16 cellular contexts compared by ENCODE assay signal in genomic region chr2:182345384-182345783, GRCh38.
DNase-seq lines count a peak whose midpoint lies in the region; FAIRE-seq and TF ChIP-seq lines count a peak whose summit lies in the region.
"Had no signal": no experiment of that assay in that cellular context is flagged by ENCODE, and none has a peak within 500 bp of the region (broad histone marks: within the 10 kb centered on the region; RNA-seq: fewer than 3 reads in every experiment).

No MANE protein-coding gene starts in this region.

- TF ChIP-seq EP300 in H1 (IDR thresholded peaks at IDR 0.05; ENCODE audit: borderline replicate concordance in 1 of 2, low read depth in 2 of 2, low read length in 2 of 2) = no peak

- no peak overlapping the region for H3K18ac ChIP-seq in H1 (ENCODE audit: extremely low read depth, low read length)

- WGBS in H1 (ENCODE audit: extremely low coverage in 1 of 2, insufficient coverage in 1 of 2, insufficient read length in 1 of 2, insufficient replicate concordance in 2 of 2, low coverage in 1 of 2, low lambda C conversion rate in 2 of 2, missing lambda C conversion rate in 1 of 2), 2 experiments = 90% methylated on average over 3 of the region's 3 CpGs; no CpG with 5 or more reads in 1 of the 2 experiments

- H3K36me3 ChIP-seq in H1 (ENCODE audit: control insufficient read depth in 2 of 4, insufficient read depth in 4 of 4, low read length in 3 of 4) = no peaks in the 10 kb centered on the region
- no peaks in the 10 kb centered on the region for H3K36me3 ChIP-seq in osteoblast (ENCODE audit: insufficient read depth, low read length)

- CTCF ChIA-PET in H1 (lab: Charles Lee; ENCODE audit: partially characterized antibody) = no interaction called here

- no peak overlapping the region for H3K23ac ChIP-seq in H1 (ENCODE audit: insufficient read length)

- no peak overlapping the region for H3K14ac ChIP-seq in H1 (ENCODE audit: insufficient read length)

- H2BK12ac ChIP-seq in H1 (ENCODE audit: low read depth, low read length) = no peak overlapping the region

- no peak overlapping the region for H4K91ac ChIP-seq in H1 (replicated peaks; ENCODE audit: insufficient read length, low read length)

- H3K56ac ChIP-seq in H1 (replicated peaks; ENCODE audit: insufficient read length, low read depth, low read length) = no peak overlapping the region

- POLR2A ChIA-PET in H1 (lab: Charles Lee; ENCODE audit: partially characterized antibody) = no interaction called here

- no peaks in the 10 kb centered on the region for H3K79me1 ChIP-seq in H1 (ENCODE audit: low read depth, low read length)

- H3K9me3 ChIP-seq in H1 (ENCODE audit: insufficient read depth in 2 of 2, low read depth in 1 of 2, low read length in 1 of 2) (no peaks in the 10 kb centered on the region), osteoblast (ENCODE audit: low read depth, low read length) (no peaks in the 10 kb centered on the region)

- no peaks in the 10 kb centered on the region for H3K27me3 Mint-ChIP-seq in neural crest cell (ENCODE audit: low read depth)

- H3K4me1 Mint-ChIP-seq in neural crest cell = peaks cover 9% of the 10 kb centered on the region
- H3K4me1 Mint-ChIP-seq: CD4-positive, alpha-beta memory T cell had no signal

- peaks cover 0 to 2% (median 0%) of the 10 kb centered on the region in 4 experiments; a peak in 1 of 7 replicates for H3K4me1 ChIP-seq in H1 (replicated peaks in 1 of 4; ENCODE audit: control insufficient read depth in 3 of 4, insufficient read depth in 4 of 4, low read length in 3 of 4)
- H3K4me1 ChIP-seq in osteoblast (ENCODE audit: insufficient read depth, low read length) = no peaks in the 10 kb centered on the region

- no peak overlapping the region for H3K4me3 ChIP-seq in H1 (ENCODE audit: extremely low read depth in 1 of 4, insufficient read depth in 2 of 4, low read depth in 3 of 4, low read length in 4 of 4)
- H3K4me3 ChIP-seq in osteoblast (ENCODE audit: insufficient read depth, low read length) = no peak overlapping the region
- H3K4me3 ChIP-seq: GM23248 had no signal

- H2BK15ac ChIP-seq in H1 (ENCODE audit: low read length) = no peak overlapping the region

- DNase-seq in H1 (ENCODE audit: low read depth in 1 of 2, low spot score in 2 of 2) = no peak
- no peak for DNase-seq in neural crest cell (ENCODE audit: low read depth, low spot score)
- no peak for DNase-seq in osteoblast (ENCODE audit: insufficient read length, low spot score, missing footprints)
- no peak for DNase-seq in stimulated activated CD4-positive, alpha-beta T cell treated with anti-CD3 and anti-CD28 coated beads, Interleukin-12 subunit alpha, Interleukin-12 subunit beta, amount 100 ng/mL, for 4 hours
- no peak for DNase-seq in stimulated activated CD4-positive, alpha-beta T cell treated with anti-CD3 and anti-CD28 coated beads, Interleukin-15, amount 100 ng/mL, for 24 hours
- DNase-seq in LoVo (ENCODE audit: low spot score) = no peak
- DNase-seq: C1 segment of cervical spinal cord; Calu3; CD4-positive, alpha-beta memory T cell; COR-L47; DMS53; DMS79 treated with DMSO at 0.1 percent for 48 hours; GM23248; H9 had no signal

- H3K4me2 ChIP-seq in H1 (ENCODE audit: insufficient read depth in 1 of 2, low read depth in 2 of 2, low read length in 2 of 2) (no peak overlapping the region), osteoblast (ENCODE audit: insufficient read depth, low read length) (no peak overlapping the region)

- H3K27ac Mint-ChIP-seq in neural crest cell (ENCODE audit: unreplicated experiment) = peak overlapping the region; percentile 7
- H3K27ac Mint-ChIP-seq: CD4-positive, alpha-beta memory T cell; H9 had no signal

- no peak overlapping the region for H3K4ac ChIP-seq in H1 (replicated peaks; ENCODE audit: insufficient read length, low read depth, low read length)

- no peak for FAIRE-seq in H1 (lab: Jason Lieb, UNC)
- FAIRE-seq: G401.6, GM12892 had no signal

- H3K9ac ChIP-seq in H1 (replicated peaks in 1 of 4; ENCODE audit: extremely low read depth in 1 of 4, low read depth in 3 of 4, low read length in 3 of 4) = no peak overlapping the region
- H3K9ac ChIP-seq: GM23248 had no signal

- H3K79me2 ChIP-seq in H1 (ENCODE audit: control insufficient read depth in 1 of 2, insufficient read depth in 2 of 2, low read length in 2 of 2) = no peaks in the 10 kb centered on the region
- H3K79me2 ChIP-seq in osteoblast (ENCODE audit: insufficient read depth, low read length) = no peaks in the 10 kb centered on the region

- H4K20me1 ChIP-seq in H1 (replicated peaks in 1 of 2; ENCODE audit: control insufficient read depth in 1 of 2, insufficient read depth in 2 of 2, low read length in 2 of 2) (no peaks in the 10 kb centered on the region), osteoblast (ENCODE audit: insufficient read depth, low read length) (no peaks in the 10 kb centered on the region)

- no peak overlapping the region for H3K27ac ChIP-seq in H1 (ENCODE audit: low read depth, low read length)
- no peak overlapping the region for H3K27ac ChIP-seq in osteoblast (ENCODE audit: low read depth, low read length)
- H3K27ac ChIP-seq: GM23248 had no signal

- no peak for TF ChIP-seq RAD21 in H1 (IDR thresholded peaks at IDR 0.05 in 1 of 2, conservative IDR thresholded peaks at IDR 0.05 in 1 of 2; ENCODE audit: low read depth in 2 of 2, low read length in 2 of 2)

- TF ChIP-seq POLR2A in H1 (IDR thresholded peaks at IDR 0.05; ENCODE audit: control extremely low read depth in 1 of 2, low read depth in 2 of 2, low read length in 2 of 2) = no peak

- no peak overlapping the region for H3K4me3 Mint-ChIP-seq in neural crest cell
- H3K4me3 Mint-ChIP-seq: CD4-positive, alpha-beta memory T cell; H9 had no signal

- H2BK120ac ChIP-seq in H1 (replicated peaks; ENCODE audit: low read depth, low read length) = no peak overlapping the region

- no peak overlapping the region for H4K5ac ChIP-seq in H1 (ENCODE audit: insufficient read length, low read depth, low read length)

- no peaks in the 10 kb centered on the region for H3K27me3 ChIP-seq in H1 (replicated peaks in 1 of 4; ENCODE audit: control insufficient read depth in 3 of 4, extremely low read depth in 1 of 4, insufficient read depth in 3 of 4, low read length in 3 of 4)
- no peaks in the 10 kb centered on the region for H3K27me3 ChIP-seq in osteoblast (ENCODE audit: insufficient read depth, low read length)

- no peak for TF ChIP-seq CTCF in H1 (IDR thresholded peaks at IDR 0.05; ENCODE audit: control extremely low read depth in 1 of 3, insufficient read depth in 1 of 3, low read depth in 1 of 3, low read length in 3 of 3)
- no peak for TF ChIP-seq CTCF in neural crest cell (conservative IDR thresholded peaks at IDR 0.05)
- no peak for TF ChIP-seq CTCF in osteoblast (IDR thresholded peaks at IDR 0.05; ENCODE audit: extremely low read depth, low read depth, low read length)

- H2BK20ac ChIP-seq in H1 (ENCODE audit: low read length) = no peak overlapping the region

- no peaks in the 10 kb centered on the region for H3K36me3 Mint-ChIP-seq in neural crest cell (ENCODE audit: low read depth)
- H3K36me3 Mint-ChIP-seq: CD4-positive, alpha-beta memory T cell had no signal

- H3K23me2 ChIP-seq in H1 (ENCODE audit: low read depth, low read length) = no peaks in the 10 kb centered on the region

- no peak overlapping the region for H2AK5ac ChIP-seq in H1 (ENCODE audit: low read depth, low read length)

- no peak overlapping the region for H2BK5ac ChIP-seq in H1 (ENCODE audit: low read depth, low read length)

- H4K8ac ChIP-seq in H1 (ENCODE audit: extremely low read depth, insufficient read depth, low read length) = no peak overlapping the region

- H3K9me3 Mint-ChIP-seq in neural crest cell = no peaks in the 10 kb centered on the region
- H3K9me3 Mint-ChIP-seq: H9 had no signal

- H2AFZ ChIP-seq in H1 (ENCODE audit: low read length) (peak overlapping the region; percentile 19), osteoblast (ENCODE audit: low read length) (peak overlapping the region; percentile 19)
- H2AFZ ChIP-seq: GM23248 had no signal

TF ChIP-seq in H1, 55 proteins besides CTCF, POLR2A, EP300 and RAD21:
- no peak for TF ChIP-seq CBX5 (IDR thresholded peaks at IDR 0.05; ENCODE audit: low read depth, low read length)
- TF ChIP-seq BACH1 (IDR thresholded peaks at IDR 0.05; ENCODE audit: low read length) = no peak
- TF ChIP-seq RXRA (IDR thresholded peaks at IDR 0.05; ENCODE audit: insufficient read depth, low read depth, low read length) = no peak
- TF ChIP-seq TAF1 (IDR thresholded peaks at IDR 0.05; ENCODE audit: low read depth, low read length) = no peak
- TF ChIP-seq SP4 (IDR thresholded peaks at IDR 0.05; ENCODE audit: low read length) = no peak
- TF ChIP-seq MAFK (IDR thresholded peaks at IDR 0.05; ENCODE audit: low read depth, low read length) = no peak
